In the genomic region with DNA sequence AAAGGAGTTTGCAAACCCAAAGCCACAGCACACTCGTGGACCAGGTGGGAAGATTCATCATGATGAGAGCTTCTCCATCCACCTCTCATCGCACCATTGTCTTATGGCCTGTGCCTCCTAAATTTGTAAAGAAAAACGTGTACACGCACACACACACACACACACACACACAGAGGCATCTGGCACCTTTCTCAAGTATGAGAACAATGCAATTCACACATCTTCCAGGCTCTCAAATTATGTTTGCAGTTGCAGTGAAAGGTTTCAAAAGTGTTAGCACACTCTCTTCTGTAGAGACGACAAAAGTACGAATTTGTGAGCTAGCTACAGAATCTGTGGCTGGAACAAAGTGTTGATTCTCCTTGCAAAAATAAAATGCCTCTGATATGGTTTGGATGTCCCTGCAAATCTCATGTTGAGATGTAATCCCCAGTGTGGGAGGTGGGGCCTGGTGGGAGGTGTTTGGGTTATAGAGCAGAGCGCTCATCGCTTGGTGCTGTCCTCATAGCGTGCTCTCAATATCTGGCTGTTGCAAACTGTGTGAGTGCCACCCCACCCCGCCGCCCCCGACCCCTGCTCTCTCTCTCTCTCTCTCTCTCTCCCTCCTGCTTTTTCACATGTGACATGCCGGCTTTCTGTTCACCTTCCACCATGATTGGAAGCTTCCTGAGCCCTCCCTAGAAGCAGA, we compare ENCODE assay signal across 16 cellular contexts. TPM values are rescaled to one million over a fixed set of nuclear protein-coding genes. Genes with fewer than 3 reads are reported as not detected.
DNase-seq lines count a peak whose midpoint lies in the region; ATAC-seq, FAIRE-seq and TF ChIP-seq lines count a peak whose summit lies in the region.
"Had no signal": no experiment of that assay in that cellular context is flagged by ENCODE, and none has a peak within 500 bp of the region (broad histone marks: within the 10 kb centered on the region; RNA-seq: fewer than 3 reads in every experiment).

No MANE protein-coding gene starts in this region.

- peak; percentile 50 for FAIRE-seq in H54 (lab: Jason Lieb, UNC)
- FAIRE-seq: GM12878, GM18507 had no signal

- no peak overlapping the region for H3K4me3 Mint-ChIP-seq in chondrocyte (ENCODE audit: unreplicated experiment)
- H3K4me3 Mint-ChIP-seq: B cell; CD4-positive, alpha-beta T cell had no signal

- H3K27ac Mint-ChIP-seq in chondrocyte (ENCODE audit: unreplicated experiment), result peak overlapping the region; percentile 42
- H3K27ac Mint-ChIP-seq: B cell; CD4-positive, alpha-beta T cell had no signal

- H3K36me3 Mint-ChIP-seq in chondrocyte (ENCODE audit: low read depth), result no peaks in the 10 kb centered on the region

- TF ChIP-seq POLR2A in H54 (IDR thresholded peaks at IDR 0.05; ENCODE audit: low read depth, low read length), result no peak

- DNase-seq in H54 (ENCODE audit: insufficient read length, low spot score), result no peak
- DNase-seq in chondrocyte (ENCODE audit: low spot score), result no peak
- DNase-seq in islet precursor cell, result peak; percentile 32
- DNase-seq in ureter (ENCODE audit: low spot score), result peak; percentile 31
- DNase-seq in NCI-H128 (lab: John Stamatoyannopoulos, UW; ENCODE audit: unreplicated experiment), result no peak
- no peak for DNase-seq in NOMO-1 treated with DMSO at 0.1 percent for 48 hours (lab: John Stamatoyannopoulos, UW; ENCODE audit: unreplicated experiment)
- DNase-seq: C1 segment of cervical spinal cord; Calu3; CD4-positive, alpha-beta T cell; DMS 273 treated with DMSO at 0.1 percent for 48 hours; GOT3; HCEC 1CT had no signal

- H3K4me1 Mint-ChIP-seq in chondrocyte (ENCODE audit: low read depth), result peaks cover 14% of the 10 kb centered on the region
- H3K4me1 Mint-ChIP-seq: B cell had no signal

- no peak for TF ChIP-seq CTCF in chondrocyte (IDR thresholded peaks at IDR 0.05)

- H3K27me3 Mint-ChIP-seq in chondrocyte (ENCODE audit: low read depth), result no peaks in the 10 kb centered on the region

- no peak for ATAC-seq in HG03280 (IDR thresholded peaks at IDR 0.05; ENCODE audit: unreplicated experiment)
- ATAC-seq: GM12878 had no signal

- H3K9me3 Mint-ChIP-seq in chondrocyte (ENCODE audit: low read depth), result no peaks in the 10 kb centered on the region
- H3K9me3 Mint-ChIP-seq: CD4-positive, alpha-beta T cell had no signal

RNA-seq across cellular contexts. Expression of gene RAB20, which starts 21.8 kb away (rescaled TPM):
- total RNA-seq in chondrocyte (3.6 to 7.8 TPM (median 6.3 TPM) in 3 replicates), ureter (35.4 TPM)

RNA-seq across cellular contexts. Expression of gene NAXD, which starts 32.0 kb away (rescaled TPM):
- total RNA-seq in chondrocyte, result 23.5 to 28.4 TPM (median 27.1 TPM) in 3 replicates
- total RNA-seq in ureter, result 37.8 TPM

Comparison
In these comparisons a context has a peak if more than half of its experiments do, and no peak if none do; other contexts are left out.
1. DNase-seq: peak in islet precursor cell (single experiment) and ureter (single experiment); none in H54 (single experiment), chondrocyte (single experiment), NCI-H128 (single experiment) and NOMO-1 treated with DMSO at 0.1 percent for 48 hours (single experiment).